In genomic region chr11:64285885-64286800, GRCh38 we compare ENCODE assay signal across 6 cellular contexts. TPM values are rescaled to one million over a fixed set of nuclear protein-coding genes. Genes with fewer than 3 reads are reported as not detected.
DNase-seq lines count a peak whose midpoint lies in the region; ATAC-seq, FAIRE-seq and TF ChIP-seq lines count a peak whose summit lies in the region.

No MANE protein-coding gene starts in this region.

- peaks cover 15 to 54% (median 27%) of the 10 kb centered on the region in 4 donors for H3K4me1 Mint-ChIP-seq in CD4-positive, alpha-beta memory T cell
- peaks cover 17 to 23% of the 10 kb centered on the region in 2 donors for H3K4me1 Mint-ChIP-seq in natural killer cell

- H3K36me3 ChIP-seq in CD4-positive, alpha-beta memory T cell (ENCODE audit: insufficient read depth, low read length): no peaks in the 10 kb centered on the region
- H3K36me3 ChIP-seq in K562 (ENCODE audit: control insufficient read depth, insufficient read depth, low read length): peaks cover 4% of the 10 kb centered on the region; the same call in 1 of the 3 replicates

- TF ChIP-seq RAD21 in K562 (CRISPR knock-in tag; conservative IDR thresholded peaks at IDR 0.05 in 1 of 2, IDR thresholded peaks at IDR 0.05 in 1 of 2): no peak

- no TSS peak for BruUV-seq in K562 (replicated peaks; lab: Mats Ljungman, UMichigan)

- peaks cover 0 to 11% of the 10 kb centered on the region in 2 donors for H3K36me3 Mint-ChIP-seq in CD4-positive, alpha-beta memory T cell
- H3K36me3 Mint-ChIP-seq in natural killer cell: no peaks in the 10 kb centered on the region

- CTCF ChIA-PET in CD4-positive, alpha-beta memory T cell (lab: Charles Lee; ENCODE audit: partially characterized antibody): interaction anchor here (1.7 to 7.3 kb wide), 4 partner anchors 14 to 81 kb away, joined by 7 to 47 read pairs (median 28); partner anchors contain the start of genes CATSPERZ and FERMT3
- CTCF ChIA-PET in K562 (lab: Yijun Ruan, JAX; ENCODE audit: low intra/inter-chr PET ratio): no interaction called here

- WGBS in K562 (ENCODE audit: insufficient coverage, low coverage, missing lambda C conversion rate): 67% methylated on average over 13 of the region's 40 CpGs

- TF ChIP-seq CTCF in LNCaP clone FGC (IDR thresholded peaks at IDR 0.05; ENCODE audit: control insufficient read depth, extremely low read depth, insufficient read depth) (peak; percentile 41), K562 (IDR thresholded peaks at IDR 0.05 in 2 of 3, conservative IDR thresholded peaks at IDR 0.05 in 1 of 3; ENCODE audit: insufficient read depth in 2 of 3, low read depth in 1 of 3, low read length in 3 of 3) (no peak), natural killer cell (IDR thresholded peaks at IDR 0.05) (no peak)

- H4K20me1 ChIP-seq in K562 (replicated peaks; ENCODE audit: control insufficient read depth, insufficient read depth, low read length): no peaks in the 10 kb centered on the region

- no peak for TF ChIP-seq POLR2A in K562 (conservative IDR thresholded peaks at IDR 0.05)

- peaks cover 5 to 7% of the 10 kb centered on the region in 2 donors for H3K27me3 Mint-ChIP-seq in CD4-positive, alpha-beta memory T cell
- peaks cover 7 to 9% of the 10 kb centered on the region in 2 donors for H3K27me3 Mint-ChIP-seq in natural killer cell (ENCODE audit: low read depth in 2 of 2)

- peaks cover 24% of the 10 kb centered on the region for H3K4me1 ChIP-seq in CD4-positive, alpha-beta memory T cell (ENCODE audit: insufficient read depth, low read length)
- H3K4me1 ChIP-seq in K562 (replicated peaks in 1 of 2; ENCODE audit: control insufficient read depth in 2 of 2, insufficient read depth in 2 of 2, low read length in 2 of 2): peaks cover 7 to 47% of the 10 kb centered on the region in 2 experiments; a peak in 4 of 5 replicates

- peak overlapping the region in 1 of 2 donors; percentile 96 for H3K4me3 ChIP-seq in CD4-positive, alpha-beta memory T cell (ENCODE audit: low read length in 2 of 2)
- H3K4me3 ChIP-seq in LNCaP clone FGC (ENCODE audit: low read depth, low read length): peak overlapping the region; percentile 82
- H3K4me3 ChIP-seq in K562: peak overlapping the region; percentile 91

- no peaks in the 10 kb centered on the region for H3K9me3 ChIP-seq in CD4-positive, alpha-beta memory T cell (ENCODE audit: control insufficient read depth in 1 of 2, low read length in 2 of 2)
- no peaks in the 10 kb centered on the region for H3K9me3 ChIP-seq in K562 (replicated peaks; ENCODE audit: control insufficient read depth, insufficient read depth, low read depth, low read length)

- peak overlapping the region; percentile 71 to 82 (median 80) for H3K4me3 Mint-ChIP-seq in CD4-positive, alpha-beta memory T cell
- peak overlapping the region; percentile 83 for H3K4me3 Mint-ChIP-seq in natural killer cell

- no peaks in the 10 kb centered on the region for H3K9me1 ChIP-seq in K562 (ENCODE audit: control insufficient read depth, insufficient read depth, low read length)

- ATAC-seq in K562: no peak
- no peak for ATAC-seq in natural killer cell
- no peak for ATAC-seq in HG02588 (IDR thresholded peaks at IDR 0.05; ENCODE audit: unreplicated experiment)

- TF ChIP-seq EP300 in K562 (IDR thresholded peaks at IDR 0.05; ENCODE audit: low read length): no peak

- in situ Hi-C loops in K562 (cut with MboI): no loop called here

- peak overlapping the region; percentile 100 for H3K27ac ChIP-seq in CD4-positive, alpha-beta memory T cell (ENCODE audit: low read depth, low read length)
- H3K27ac ChIP-seq in K562 (ENCODE audit: extremely low read depth, low read depth, low read length): peak overlapping the region; percentile 27

- POLR2A ChIA-PET in CD4-positive, alpha-beta memory T cell (lab: Charles Lee; ENCODE audit: partially characterized antibody): interaction anchor here (1.2 to 8.6 kb wide), 9 partner anchors 16 to 100 kb away, joined by 3 to 233 read pairs (median 23); partner anchors contain the start of genes CATSPERZ, ESRRA, FERMT3 and FKBP2
- POLR2A ChIA-PET in K562 (lab: Yijun Ruan, JAX): interaction anchor here (0.6 to 5.1 kb wide), 3 partner anchors 8 to 16 kb away, joined by 3 to 54 read pairs (median 6); no protein-coding TSS in a partner anchor

- no peak for FAIRE-seq in K562 (lab: Jason Lieb, UNC)

- peaks cover 12% of the 10 kb centered on the region; the same call in 1 of the 3 replicates for H3K79me2 ChIP-seq in K562 (ENCODE audit: control insufficient read depth, insufficient read depth, low read length)

- intact Hi-C loops in CD4-positive, alpha-beta memory T cell (cut with micrococcal nuclease): loop anchor here (1.0 kb wide), 6 partner anchors 16 to 101 kb away; partner anchors contain the start of genes FKBP2, PPP1R14B and TRMT112
- intact Hi-C loops in K562 (cut with micrococcal nuclease) (no loop called here), natural killer cell (cut with micrococcal nuclease) (loop anchor here (1.0 kb wide), 3 partner anchors 16 to 45 kb away; partner anchors contain the start of gene FKBP2)

- DNase-seq in CD4-positive, alpha-beta memory T cell: no peak
- DNase-seq in LNCaP clone FGC (ENCODE audit: low read depth) (no peak), K562 (ENCODE audit: extremely low read depth in 1 of 4, low spot score in 3 of 4) (no peak), natural killer cell (no peak), inferior parietal cortex (ENCODE audit: extremely low spot score) (no peak)

- H3K9ac ChIP-seq in K562 (ENCODE audit: insufficient read depth in 1 of 2, low read depth in 2 of 2, low read length in 2 of 2): peak overlapping the region; percentile 50 to 93; a peak in 3 of 4 replicates

- H2AFZ ChIP-seq in K562 (ENCODE audit: low read depth, low read length): peak overlapping the region; percentile 93; the same call in 1 of the 2 replicates

- H3K9me3 Mint-ChIP-seq in CD4-positive, alpha-beta memory T cell: no peaks in the 10 kb centered on the region
- no peaks in the 10 kb centered on the region for H3K9me3 Mint-ChIP-seq in natural killer cell

- peak overlapping the region; percentile 80 for H3K4me2 ChIP-seq in K562 (ENCODE audit: insufficient read depth, low read length)

- peak overlapping the region; percentile 77 to 99 (median 90) for H3K27ac Mint-ChIP-seq in CD4-positive, alpha-beta memory T cell
- H3K27ac Mint-ChIP-seq in natural killer cell: peak overlapping the region; percentile 85 to 96

- H3K27me3 ChIP-seq in CD4-positive, alpha-beta memory T cell (ENCODE audit: insufficient read depth, low read length): peaks cover 6% of the 10 kb centered on the region
- peaks cover 0 to under 1% of the 10 kb centered on the region in 2 experiments; a peak in 1 of 5 replicates for H3K27me3 ChIP-seq in K562 (ENCODE audit: control insufficient read depth in 2 of 2, insufficient read depth in 2 of 2, low read length in 2 of 2)

RNA-seq across cellular contexts. Expression of gene GPR137, which starts 0.5 kb away (rescaled TPM):
- 10 to 100 TPM; 30.6 to 34.7 TPM for total RNA-seq in CD4-positive, alpha-beta memory T cell
- polyA plus RNA-seq in CD4-positive, alpha-beta memory T cell: 10 to 100 TPM in 1 of 2 donors, 1 to 10 TPM in 1; 6.8 to 11.2 TPM
- 17.4 and 66.7 TPM in 2 replicates for total RNA-seq in K562 (2011; cell fraction: chromatin; rRNA removed; ENCODE audit: low replicate concordance)
- 37.2 and 39.7 TPM in 2 replicates for total RNA-seq in K562 (2011; cell fraction: nucleolus; rRNA removed)
- total RNA-seq in K562 (2011; cell fraction: nucleoplasm; rRNA removed): 27.5 and 29.7 TPM in 2 replicates
- total RNA-seq in K562 (2014; rRNA removed): 10.7 and 14.8 TPM in 2 replicates
- total RNA-seq in K562 (2014; rRNA removed; fragmentation: Illumina TruSeq; extraction: Trizol): 2.9 and 4.1 TPM in 2 replicates
- 10.9 and 11.9 TPM in 2 replicates for total RNA-seq in K562 (2015; rRNA removed; fragmentation: Illumina TruSeq; extraction: Trizol)
- 26.7 and 30.1 TPM in 2 replicates for total RNA-seq in K562 (2021)
- polyA plus RNA-seq in K562 (2011; rRNA removed): 6.0 and 11.3 TPM in 2 replicates
- polyA plus RNA-seq in K562 (2011; cell fraction: cytosol; rRNA removed): 11.8 and 23.6 TPM in 2 replicates
- 58.9 and 94.9 TPM in 2 replicates for polyA plus RNA-seq in K562 (2011; cell fraction: nucleus; rRNA removed)
- polyA plus RNA-seq in K562 (2012): 25.3 and 28.5 TPM in 2 replicates
- polyA plus RNA-seq in K562 (2014; fragmentation: Illumina TruSeq; extraction: Trizol): 13.2 and 16.9 TPM in 2 replicates
- polyA plus RNA-seq in K562 (2014; fragmentation: Nextera tagmentation; extraction: Ambion mirVana): under 1 TPM; 0.32 to 0.52 TPM
- 18.2 and 18.9 TPM in 2 replicates for polyA plus RNA-seq in K562 (2014; rRNA removed)
- 2.8 and 3.4 TPM in 2 replicates for polyA minus RNA-seq in K562 (2011; rRNA and poly(A)+ RNA removed)
- 10.0 and 10.6 TPM in 2 replicates for polyA minus RNA-seq in K562 (2011; cell fraction: cytosol; rRNA and poly(A)+ RNA removed)
- 12.3 and 14.0 TPM in 2 replicates for polyA minus RNA-seq in K562 (2011; cell fraction: nucleus; rRNA and poly(A)+ RNA removed)
- 10 to 100 TPM; 29.1 to 61.3 (median 34.4) TPM for total RNA-seq in natural killer cell

RNA-seq across cellular contexts. Expression of gene BAD, which starts 1.7 kb away (rescaled TPM):
- 10 to 100 TPM; 23.1 to 26.2 TPM for total RNA-seq in CD4-positive, alpha-beta memory T cell
- polyA plus RNA-seq in CD4-positive, alpha-beta memory T cell: 10 to 100 TPM; 48.2 to 70.1 TPM
- 2.4 and 7.5 TPM in 2 replicates for total RNA-seq in K562 (2011; cell fraction: chromatin; rRNA removed; ENCODE audit: low replicate concordance)
- total RNA-seq in K562 (2011; cell fraction: nucleolus; rRNA removed): 7.5 and 12.9 TPM in 2 replicates
- 4.4 and 4.8 TPM in 2 replicates for total RNA-seq in K562 (2011; cell fraction: nucleoplasm; rRNA removed)
- 45.6 and 58.5 TPM in 2 replicates for total RNA-seq in K562 (2014; rRNA removed)
- total RNA-seq in K562 (2014; rRNA removed; fragmentation: Illumina TruSeq; extraction: Trizol): 2.9 and 4.1 TPM in 2 replicates
- total RNA-seq in K562 (2015; rRNA removed; fragmentation: Illumina TruSeq; extraction: Trizol): 18.8 and 23.8 TPM in 2 replicates
- 25.2 and 27.1 TPM in 2 replicates for total RNA-seq in K562 (2021)
- 11.8 and 21.1 TPM in 2 replicates for polyA plus RNA-seq in K562 (2011; rRNA removed)
- 21.0 and 30.7 TPM in 2 replicates for polyA plus RNA-seq in K562 (2011; cell fraction: cytosol; rRNA removed)
- 8.6 and 11.1 TPM in 2 replicates for polyA plus RNA-seq in K562 (2011; cell fraction: nucleus; rRNA removed)
- polyA plus RNA-seq in K562 (2012): 23.1 and 33.4 TPM in 2 replicates
- 4.7 and 12.8 TPM in 2 replicates for polyA plus RNA-seq in K562 (2014; fragmentation: Illumina TruSeq; extraction: Trizol)
- polyA plus RNA-seq in K562 (2014; fragmentation: Nextera tagmentation; extraction: Ambion mirVana): 1 to 10 TPM in 1 of 2 experiments, under 1 TPM in 1; 0.61 to 4.0 TPM
- polyA plus RNA-seq in K562 (2014; rRNA removed): 34.3 and 43.0 TPM in 2 replicates
- polyA minus RNA-seq in K562 (2011; rRNA and poly(A)+ RNA removed): 1.2 and 2.6 TPM in 2 replicates
- 6.3 and 7.1 TPM in 2 replicates for polyA minus RNA-seq in K562 (2011; cell fraction: cytosol; rRNA and poly(A)+ RNA removed)
- 4.2 and 7.6 TPM in 2 replicates for polyA minus RNA-seq in K562 (2011; cell fraction: nucleus; rRNA and poly(A)+ RNA removed)
- total RNA-seq in natural killer cell: 10 to 100 TPM; 30.6 to 35.8 (median 31.6) TPM

RNA-seq across cellular contexts. Expression of gene KCNK4, which starts 5.0 kb away (rescaled TPM):
- not detected for total RNA-seq in CD4-positive, alpha-beta memory T cell
- polyA plus RNA-seq in CD4-positive, alpha-beta memory T cell: not detected
- 0.37 and 0.74 TPM in 2 replicates for total RNA-seq in K562 (2011; cell fraction: chromatin; rRNA removed; ENCODE audit: low replicate concordance)
- total RNA-seq in K562 (2011; cell fraction: nucleolus; rRNA removed): 0.17 and 0.26 TPM in 2 replicates
- total RNA-seq in K562 (2011; cell fraction: nucleoplasm; rRNA removed): 0.44 TPM in 1 of 2 replicates, not detected in the other
- total RNA-seq in K562 (2014; rRNA removed): not detected in 2 replicates
- total RNA-seq in K562 (2014; rRNA removed; fragmentation: Illumina TruSeq; extraction: Trizol): not detected in 2 replicates
- not detected in 2 replicates for total RNA-seq in K562 (2015; rRNA removed; fragmentation: Illumina TruSeq; extraction: Trizol)
- total RNA-seq in K562 (2021): not detected in 2 replicates
- polyA plus RNA-seq in K562 (2011; rRNA removed): not detected in 2 replicates
- not detected in 2 replicates for polyA plus RNA-seq in K562 (2011; cell fraction: cytosol; rRNA removed)
- polyA plus RNA-seq in K562 (2011; cell fraction: nucleus; rRNA removed): 0.13 and 0.14 TPM in 2 replicates
- 0.05 TPM in 1 of 2 replicates, not detected in the other for polyA plus RNA-seq in K562 (2012)
- polyA plus RNA-seq in K562 (2014; fragmentation: Illumina TruSeq; extraction: Trizol): not detected in 2 replicates
- polyA plus RNA-seq in K562 (2014; fragmentation: Nextera tagmentation; extraction: Ambion mirVana): not detected
- polyA plus RNA-seq in K562 (2014; rRNA removed): not detected in 2 replicates
- not detected in 2 replicates for polyA minus RNA-seq in K562 (2011; rRNA and poly(A)+ RNA removed)
- not detected in 2 replicates for polyA minus RNA-seq in K562 (2011; cell fraction: cytosol; rRNA and poly(A)+ RNA removed)
- polyA minus RNA-seq in K562 (2011; cell fraction: nucleus; rRNA and poly(A)+ RNA removed): not detected in 2 replicates
- total RNA-seq in natural killer cell: under 1 TPM in 2 of 3 donors, not detected in 1; 0.30 to 0.86 TPM

RNA-seq across cellular contexts. Expression of gene CATSPERZ, which starts 14.0 kb away (rescaled TPM):
- total RNA-seq in CD4-positive, alpha-beta memory T cell: not detected
- polyA plus RNA-seq in CD4-positive, alpha-beta memory T cell: not detected
- 3.6 TPM in 1 of 2 replicates, not detected in the other for total RNA-seq in K562 (2011; cell fraction: chromatin; rRNA removed; ENCODE audit: low replicate concordance)
- 1.5 and 2.8 TPM in 2 replicates for total RNA-seq in K562 (2011; cell fraction: nucleolus; rRNA removed)
- 0.59 and 0.99 TPM in 2 replicates for total RNA-seq in K562 (2011; cell fraction: nucleoplasm; rRNA removed)
- total RNA-seq in K562 (2014; rRNA removed): 8.5 TPM in 2 replicates
- total RNA-seq in K562 (2014; rRNA removed; fragmentation: Illumina TruSeq; extraction: Trizol): 1.2 and 1.6 TPM in 2 replicates
- 3.8 and 4.1 TPM in 2 replicates for total RNA-seq in K562 (2015; rRNA removed; fragmentation: Illumina TruSeq; extraction: Trizol)
- 5.1 and 5.4 TPM in 2 replicates for total RNA-seq in K562 (2021)
- polyA plus RNA-seq in K562 (2011; rRNA removed): 0.86 and 1.2 TPM in 2 replicates
- 2.9 and 3.2 TPM in 2 replicates for polyA plus RNA-seq in K562 (2011; cell fraction: cytosol; rRNA removed)
- 1.5 and 2.0 TPM in 2 replicates for polyA plus RNA-seq in K562 (2011; cell fraction: nucleus; rRNA removed)
- 4.4 and 4.7 TPM in 2 replicates for polyA plus RNA-seq in K562 (2012)
- polyA plus RNA-seq in K562 (2014; fragmentation: Illumina TruSeq; extraction: Trizol): 3.5 and 4.3 TPM in 2 replicates
- 1 to 10 TPM; 1.3 to 2.2 TPM for polyA plus RNA-seq in K562 (2014; fragmentation: Nextera tagmentation; extraction: Ambion mirVana)
- 5.3 and 8.3 TPM in 2 replicates for polyA plus RNA-seq in K562 (2014; rRNA removed)
- polyA minus RNA-seq in K562 (2011; rRNA and poly(A)+ RNA removed): 0.32 TPM in 1 of 2 replicates, not detected in the other
- not detected in 2 replicates for polyA minus RNA-seq in K562 (2011; cell fraction: cytosol; rRNA and poly(A)+ RNA removed)
- not detected in 2 replicates for polyA minus RNA-seq in K562 (2011; cell fraction: nucleus; rRNA and poly(A)+ RNA removed)
- total RNA-seq in natural killer cell: under 1 TPM in 2 of 3 donors, not detected in 1; 0.80 to 0.90 TPM

RNA-seq across cellular contexts. Expression of gene ESRRA, which starts 19.2 kb away (rescaled TPM):
- 10 to 100 TPM; 29.5 to 31.9 TPM for total RNA-seq in CD4-positive, alpha-beta memory T cell
- 10 to 100 TPM in 1 of 2 donors, 1 to 10 TPM in 1; 4.4 to 12.4 TPM for polyA plus RNA-seq in CD4-positive, alpha-beta memory T cell
- total RNA-seq in K562 (2011; cell fraction: chromatin; rRNA removed; ENCODE audit: low replicate concordance): 59.5 and 126 TPM in 2 replicates
- 77.2 and 79.9 TPM in 2 replicates for total RNA-seq in K562 (2011; cell fraction: nucleolus; rRNA removed)
- 58.7 and 66.9 TPM in 2 replicates for total RNA-seq in K562 (2011; cell fraction: nucleoplasm; rRNA removed)
- total RNA-seq in K562 (2014; rRNA removed): 89.2 and 89.7 TPM in 2 replicates
- total RNA-seq in K562 (2014; rRNA removed; fragmentation: Illumina TruSeq; extraction: Trizol): 13.8 and 17.3 TPM in 2 replicates
- 30.3 and 31.4 TPM in 2 replicates for total RNA-seq in K562 (2015; rRNA removed; fragmentation: Illumina TruSeq; extraction: Trizol)
- 76.5 and 84.1 TPM in 2 replicates for total RNA-seq in K562 (2021)
- 23.7 and 35.6 TPM in 2 replicates for polyA plus RNA-seq in K562 (2011; rRNA removed)
- polyA plus RNA-seq in K562 (2011; cell fraction: cytosol; rRNA removed): 35.4 and 60.9 TPM in 2 replicates
- 37.9 and 54.0 TPM in 2 replicates for polyA plus RNA-seq in K562 (2011; cell fraction: nucleus; rRNA removed)
- polyA plus RNA-seq in K562 (2012): 31.8 and 58.2 TPM in 2 replicates
- polyA plus RNA-seq in K562 (2014; fragmentation: Illumina TruSeq; extraction: Trizol): 15.3 and 27.6 TPM in 2 replicates
- polyA plus RNA-seq in K562 (2014; fragmentation: Nextera tagmentation; extraction: Ambion mirVana): 1 to 10 TPM in 1 of 2 experiments, under 1 TPM in 1; 0.27 to 1.0 TPM
- 69.0 and 75.5 TPM in 2 replicates for polyA plus RNA-seq in K562 (2014; rRNA removed)
- polyA minus RNA-seq in K562 (2011; rRNA and poly(A)+ RNA removed): 12.5 and 13.5 TPM in 2 replicates
- polyA minus RNA-seq in K562 (2011; cell fraction: cytosol; rRNA and poly(A)+ RNA removed): 20.4 and 30.5 TPM in 2 replicates
- polyA minus RNA-seq in K562 (2011; cell fraction: nucleus; rRNA and poly(A)+ RNA removed): 20.6 and 21.5 TPM in 2 replicates
- 10 to 100 TPM; 47.1 to 51.3 (median 50.0) TPM for total RNA-seq in natural killer cell
